Comparison of ENCODE assay signal across 1 cellular context in the genomic region with DNA sequence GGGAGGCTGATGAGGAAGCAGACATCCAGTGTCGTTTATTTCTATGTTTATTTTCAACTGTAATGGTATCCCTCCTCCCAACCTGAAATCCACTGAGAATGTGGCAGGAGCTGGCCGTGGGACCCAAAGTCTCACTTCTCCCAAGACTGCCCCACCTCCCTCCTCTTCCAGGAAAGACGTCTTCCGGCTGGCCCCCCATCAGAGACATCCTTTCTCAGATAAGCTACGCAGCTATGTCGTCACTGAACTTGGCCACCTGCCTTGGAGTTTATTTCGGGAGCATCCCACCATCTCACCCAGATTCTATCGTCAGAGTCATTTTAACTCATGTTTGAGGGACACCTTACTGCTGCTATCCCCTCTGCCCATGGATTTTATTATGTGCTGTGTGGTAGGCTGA.
TF ChIP-seq lines count a peak whose summit lies in the region.

No MANE protein-coding gene starts in this region.

TF ChIP-seq in GM23338, 12 proteins besides CTCF, POLR2A, EP300 and RAD21 (continued from another document):
- TF ChIP-seq, protein P1, sequence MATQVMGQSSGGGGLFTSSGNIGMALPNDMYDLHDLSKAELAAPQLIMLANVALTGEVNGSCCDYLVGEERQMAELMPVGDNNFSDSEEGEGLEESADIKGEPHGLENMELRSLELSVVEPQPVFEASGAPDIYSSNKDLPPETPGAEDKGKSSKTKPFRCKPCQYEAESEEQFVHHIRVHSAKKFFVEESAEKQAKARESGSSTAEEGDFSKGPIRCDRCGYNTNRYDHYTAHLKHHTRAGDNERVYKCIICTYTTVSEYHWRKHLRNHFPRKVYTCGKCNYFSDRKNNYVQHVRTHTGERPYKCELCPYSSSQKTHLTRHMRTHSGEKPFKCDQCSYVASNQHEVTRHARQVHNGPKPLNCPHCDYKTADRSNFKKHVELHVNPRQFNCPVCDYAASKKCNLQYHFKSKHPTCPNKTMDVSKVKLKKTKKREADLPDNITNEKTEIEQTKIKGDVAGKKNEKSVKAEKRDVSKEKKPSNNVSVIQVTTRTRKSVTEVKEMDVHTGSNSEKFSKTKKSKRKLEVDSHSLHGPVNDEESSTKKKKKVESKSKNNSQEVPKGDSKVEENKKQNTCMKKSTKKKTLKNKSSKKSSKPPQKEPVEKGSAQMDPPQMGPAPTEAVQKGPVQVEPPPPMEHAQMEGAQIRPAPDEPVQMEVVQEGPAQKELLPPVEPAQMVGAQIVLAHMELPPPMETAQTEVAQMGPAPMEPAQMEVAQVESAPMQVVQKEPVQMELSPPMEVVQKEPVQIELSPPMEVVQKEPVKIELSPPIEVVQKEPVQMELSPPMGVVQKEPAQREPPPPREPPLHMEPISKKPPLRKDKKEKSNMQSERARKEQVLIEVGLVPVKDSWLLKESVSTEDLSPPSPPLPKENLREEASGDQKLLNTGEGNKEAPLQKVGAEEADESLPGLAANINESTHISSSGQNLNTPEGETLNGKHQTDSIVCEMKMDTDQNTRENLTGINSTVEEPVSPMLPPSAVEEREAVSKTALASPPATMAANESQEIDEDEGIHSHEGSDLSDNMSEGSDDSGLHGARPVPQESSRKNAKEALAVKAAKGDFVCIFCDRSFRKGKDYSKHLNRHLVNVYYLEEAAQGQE (IDR thresholded peaks at IDR 0.05; ENCODE audit: unreplicated experiment), result no peak
- TF ChIP-seq CREB1 (CRISPR knock-in tag; IDR thresholded peaks at IDR 0.05; ENCODE audit: low read depth) (no peak), EZH2 (IDR thresholded peaks at IDR 0.05; ENCODE audit: low read depth, unreplicated experiment) (no peak), ZNF114 (CRISPR knock-in tag; IDR thresholded peaks at IDR 0.05) (no peak), POLR2AphosphoS5 (IDR thresholded peaks at IDR 0.05; ENCODE audit: low read depth) (no peak), NANOG (IDR thresholded peaks at IDR 0.05; ENCODE audit: borderline replicate concordance) (no peak), STAT1 (IDR thresholded peaks at IDR 0.05; ENCODE audit: unreplicated experiment) (no peak), EZH2phosphoT487 (IDR thresholded peaks at IDR 0.05; ENCODE audit: unreplicated experiment) (no peak), JUNB (IDR thresholded peaks at IDR 0.05; ENCODE audit: unreplicated experiment) (no peak)
- TF ChIP-seq, protein P2, sequence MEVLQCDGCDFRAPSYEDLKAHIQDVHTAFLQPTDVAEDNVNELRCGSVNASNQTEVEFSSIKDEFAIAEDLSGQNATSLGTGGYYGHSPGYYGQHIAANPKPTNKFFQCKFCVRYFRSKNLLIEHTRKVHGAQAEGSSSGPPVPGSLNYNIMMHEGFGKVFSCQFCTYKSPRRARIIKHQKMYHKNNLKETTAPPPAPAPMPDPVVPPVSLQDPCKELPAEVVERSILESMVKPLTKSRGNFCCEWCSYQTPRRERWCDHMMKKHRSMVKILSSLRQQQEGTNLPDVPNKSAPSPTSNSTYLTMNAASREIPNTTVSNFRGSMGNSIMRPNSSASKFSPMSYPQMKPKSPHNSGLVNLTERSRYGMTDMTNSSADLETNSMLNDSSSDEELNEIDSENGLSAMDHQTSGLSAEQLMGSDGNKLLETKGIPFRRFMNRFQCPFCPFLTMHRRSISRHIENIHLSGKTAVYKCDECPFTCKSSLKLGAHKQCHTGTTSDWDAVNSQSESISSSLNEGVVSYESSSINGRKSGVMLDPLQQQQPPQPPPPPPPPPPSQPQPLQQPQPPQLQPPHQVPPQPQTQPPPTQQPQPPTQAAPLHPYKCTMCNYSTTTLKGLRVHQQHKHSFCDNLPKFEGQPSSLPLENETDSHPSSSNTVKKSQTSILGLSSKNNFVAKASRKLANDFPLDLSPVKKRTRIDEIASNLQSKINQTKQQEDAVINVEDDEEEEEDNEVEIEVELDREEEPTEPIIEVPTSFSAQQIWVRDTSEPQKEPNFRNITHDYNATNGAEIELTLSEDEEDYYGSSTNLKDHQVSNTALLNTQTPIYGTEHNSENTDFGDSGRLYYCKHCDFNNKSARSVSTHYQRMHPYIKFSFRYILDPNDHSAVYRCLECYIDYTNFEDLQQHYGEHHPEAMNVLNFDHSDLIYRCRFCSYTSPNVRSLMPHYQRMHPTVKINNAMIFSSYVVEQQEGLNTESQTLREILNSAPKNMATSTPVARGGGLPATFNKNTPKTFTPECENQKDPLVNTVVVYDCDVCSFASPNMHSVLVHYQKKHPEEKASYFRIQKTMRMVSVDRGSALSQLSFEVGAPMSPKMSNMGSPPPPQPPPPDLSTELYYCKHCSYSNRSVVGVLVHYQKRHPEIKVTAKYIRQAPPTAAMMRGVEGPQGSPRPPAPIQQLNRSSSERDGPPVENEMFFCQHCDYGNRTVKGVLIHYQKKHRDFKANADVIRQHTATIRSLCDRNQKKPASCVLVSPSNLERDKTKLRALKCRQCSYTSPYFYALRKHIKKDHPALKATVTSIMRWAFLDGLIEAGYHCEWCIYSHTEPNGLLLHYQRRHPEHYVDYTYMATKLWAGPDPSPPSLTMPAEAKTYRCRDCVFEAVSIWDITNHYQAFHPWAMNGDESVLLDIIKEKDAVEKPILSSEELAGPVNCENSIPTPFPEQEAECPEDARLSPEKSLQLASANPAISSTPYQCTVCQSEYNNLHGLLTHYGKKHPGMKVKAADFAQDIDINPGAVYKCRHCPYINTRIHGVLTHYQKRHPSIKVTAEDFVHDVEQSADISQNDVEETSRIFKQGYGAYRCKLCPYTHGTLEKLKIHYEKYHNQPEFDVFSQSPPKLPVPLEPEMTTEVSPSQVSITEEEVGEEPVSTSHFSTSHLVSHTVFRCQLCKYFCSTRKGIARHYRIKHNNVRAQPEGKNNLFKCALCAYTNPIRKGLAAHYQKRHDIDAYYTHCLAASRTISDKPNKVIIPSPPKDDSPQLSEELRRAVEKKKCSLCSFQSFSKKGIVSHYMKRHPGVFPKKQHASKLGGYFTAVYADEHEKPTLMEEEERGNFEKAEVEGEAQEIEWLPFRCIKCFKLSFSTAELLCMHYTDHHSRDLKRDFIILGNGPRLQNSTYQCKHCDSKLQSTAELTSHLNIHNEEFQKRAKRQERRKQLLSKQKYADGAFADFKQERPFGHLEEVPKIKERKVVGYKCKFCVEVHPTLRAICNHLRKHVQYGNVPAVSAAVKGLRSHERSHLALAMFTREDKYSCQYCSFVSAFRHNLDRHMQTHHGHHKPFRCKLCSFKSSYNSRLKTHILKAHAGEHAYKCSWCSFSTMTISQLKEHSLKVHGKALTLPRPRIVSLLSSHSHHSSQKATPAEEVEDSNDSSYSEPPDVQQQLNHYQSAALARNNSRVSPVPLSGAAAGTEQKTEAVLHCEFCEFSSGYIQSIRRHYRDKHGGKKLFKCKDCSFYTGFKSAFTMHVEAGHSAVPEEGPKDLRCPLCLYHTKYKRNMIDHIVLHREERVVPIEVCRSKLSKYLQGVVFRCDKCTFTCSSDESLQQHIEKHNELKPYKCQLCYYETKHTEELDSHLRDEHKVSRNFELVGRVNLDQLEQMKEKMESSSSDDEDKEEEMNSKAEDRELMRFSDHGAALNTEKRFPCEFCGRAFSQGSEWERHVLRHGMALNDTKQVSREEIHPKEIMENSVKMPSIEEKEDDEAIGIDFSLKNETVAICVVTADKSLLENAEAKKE (CRISPR knock-in tag; IDR thresholded peaks at IDR 0.05), result no peak
- TF ChIP-seq, protein P3, sequence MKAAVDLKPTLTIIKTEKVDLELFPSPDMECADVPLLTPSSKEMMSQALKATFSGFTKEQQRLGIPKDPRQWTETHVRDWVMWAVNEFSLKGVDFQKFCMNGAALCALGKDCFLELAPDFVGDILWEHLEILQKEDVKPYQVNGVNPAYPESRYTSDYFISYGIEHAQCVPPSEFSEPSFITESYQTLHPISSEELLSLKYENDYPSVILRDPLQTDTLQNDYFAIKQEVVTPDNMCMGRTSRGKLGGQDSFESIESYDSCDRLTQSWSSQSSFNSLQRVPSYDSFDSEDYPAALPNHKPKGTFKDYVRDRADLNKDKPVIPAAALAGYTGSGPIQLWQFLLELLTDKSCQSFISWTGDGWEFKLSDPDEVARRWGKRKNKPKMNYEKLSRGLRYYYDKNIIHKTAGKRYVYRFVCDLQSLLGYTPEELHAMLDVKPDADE (IDR thresholded peaks at IDR 0.05), result no peak
TF ChIP-seq in GM23338: peak in this region for 0.
